16 cellular contexts compared by ENCODE assay signal in genomic region chr4:40878548-40879055, GRCh38.
DNase-seq lines count a peak whose midpoint lies in the region; ATAC-seq and TF ChIP-seq lines count a peak whose summit lies in the region.
"Had no signal": no experiment of that assay in that cellular context is flagged by ENCODE, and none has a peak within 500 bp of the region (broad histone marks: within the 10 kb centered on the region; RNA-seq: fewer than 3 reads in every experiment).

No MANE protein-coding gene starts in this region.

- H3K27ac ChIP-seq in PC-3 (ENCODE audit: low read length) = no peak overlapping the region
- no peak overlapping the region for H3K27ac ChIP-seq in endodermal cell (ENCODE audit: low read depth, low read length)
- no peak overlapping the region for H3K27ac ChIP-seq in parathyroid adenoma
- H3K27ac ChIP-seq: A549, C4-2B had no signal

- BruUV-seq in PC-3 (replicated peaks; lab: Mats Ljungman, UMichigan) = TSS peak; percentile 17

- no peaks in the 10 kb centered on the region for H3F3A ChIP-seq in PC-3 (ENCODE audit: low read length, unreplicated experiment)

- intact Hi-C loops in PC-3 (cut with micrococcal nuclease) = no loop called here

- POLR2A ChIA-PET in PC-3 (lab: Charles Lee; ENCODE audit: unreplicated experiment) = no interaction called here

- H3K4me1 ChIP-seq in PC-3 (ENCODE audit: insufficient read depth, low read length) (no peaks in the 10 kb centered on the region), endodermal cell (ENCODE audit: control insufficient read depth, insufficient read depth, low read length) (peaks cover 40% of the 10 kb centered on the region), parathyroid adenoma (no peaks in the 10 kb centered on the region)
- H3K4me1 ChIP-seq: BE2C had no signal

- no peaks in the 10 kb centered on the region for H3K9me2 ChIP-seq in PC-3 (replicated peaks; ENCODE audit: low read length)

- H3K9ac ChIP-seq in PC-3 (ENCODE audit: low read length) = no peak overlapping the region
- no peak overlapping the region for H3K9ac ChIP-seq in endodermal cell (ENCODE audit: extremely low read depth, low read length, poor library complexity, severe bottlenecking)
- H3K9ac ChIP-seq in parathyroid adenoma = no peak overlapping the region

- H3K4me2 ChIP-seq in PC-3 (ENCODE audit: low read length) (no peak overlapping the region), parathyroid adenoma (ENCODE audit: low read length) (peak overlapping the region; percentile 29)
- H3K4me2 ChIP-seq: A549 had no signal

- no peaks in the 10 kb centered on the region; the same call in 1 of the 2 replicates for H3K36me3 ChIP-seq in PC-3 (ENCODE audit: low read depth, low read length)
- peaks cover 3% of the 10 kb centered on the region for H3K36me3 ChIP-seq in endodermal cell (ENCODE audit: control insufficient read depth, insufficient read depth, low read length)
- no peaks in the 10 kb centered on the region for H3K36me3 ChIP-seq in parathyroid adenoma (ENCODE audit: control insufficient read depth, insufficient read depth, low read length)
- H3K36me3 ChIP-seq: BE2C had no signal

- H3K27me3 Mint-ChIP-seq in T-helper 17 cell (peaks cover 63% of the 10 kb centered on the region), endodermal cell (ENCODE audit: insufficient read depth) (no peaks in the 10 kb centered on the region)

- no peaks in the 10 kb centered on the region for H3K79me2 ChIP-seq in PC-3 (ENCODE audit: low read length)
- H3K79me2 ChIP-seq in parathyroid adenoma = no peaks in the 10 kb centered on the region

- no peak for TF ChIP-seq CTCF in PC-3 (conservative IDR thresholded peaks at IDR 0.05; ENCODE audit: low read depth, low read length)
- no peak for TF ChIP-seq CTCF in endodermal cell (conservative IDR thresholded peaks at IDR 0.05)
- no peak for TF ChIP-seq CTCF in parathyroid adenoma (IDR thresholded peaks at IDR 0.05)

- H3K4me1 Mint-ChIP-seq in T-helper 17 cell (peaks cover 2% of the 10 kb centered on the region), endodermal cell (peaks cover 60% of the 10 kb centered on the region)
- H3K4me1 Mint-ChIP-seq: CD4-positive, alpha-beta memory T cell had no signal

- CTCF ChIA-PET in PC-3 (lab: Charles Lee) = no interaction called here

- H3K36me3 Mint-ChIP-seq in T-helper 17 cell (ENCODE audit: low read depth) (peaks cover 3% of the 10 kb centered on the region), endodermal cell (ENCODE audit: low read depth) (peaks cover 29% of the 10 kb centered on the region)
- H3K36me3 Mint-ChIP-seq: CD4-positive, alpha-beta memory T cell had no signal

- DNase-seq in PC-3 = no peak
- no peak for DNase-seq in T-helper 17 cell
- no peak for DNase-seq in endodermal cell
- DNase-seq in NCI-H2196 treated with DMSO at 0.1 percent for 48 hours (lab: John Stamatoyannopoulos, UW; ENCODE audit: unreplicated experiment) = no peak
- DNase-seq in NCI-H526 (lab: John Stamatoyannopoulos, UW) = no peak
- DNase-seq: BE2C; CD4-positive, alpha-beta memory T cell; DMS79; EL; GOT3; H9 had no signal

- no peak overlapping the region for H2AFZ ChIP-seq in PC-3 (ENCODE audit: low read length)
- H2AFZ ChIP-seq in parathyroid adenoma = no peak overlapping the region

- H3K4me3 ChIP-seq in PC-3 (ENCODE audit: low read length) (no peak overlapping the region), endodermal cell (ENCODE audit: low read length) (no peak overlapping the region), parathyroid adenoma (ENCODE audit: low read depth, low read length) (no peak overlapping the region)
- H3K4me3 ChIP-seq: A549 had no signal

- no peak overlapping the region for H3K4me3 Mint-ChIP-seq in T-helper 17 cell
- H3K4me3 Mint-ChIP-seq in endodermal cell = no peak overlapping the region
- H3K4me3 Mint-ChIP-seq: CD4-positive, alpha-beta memory T cell; H9 had no signal

- ATAC-seq in PC-3 (no peak), T-helper 17 cell (no peak), HG03457 (IDR thresholded peaks at IDR 0.05; ENCODE audit: unreplicated experiment) (no peak), GM21390 (IDR thresholded peaks at IDR 0.05; ENCODE audit: unreplicated experiment) (no peak)
- ATAC-seq: A549 had no signal

- H3K9me3 ChIP-seq in PC-3 (ENCODE audit: low read length) = no peaks in the 10 kb centered on the region
- H3K9me3 ChIP-seq in T-helper 17 cell (ENCODE audit: control insufficient read depth, low read length, poor library complexity, severe bottlenecking) = no peaks in the 10 kb centered on the region
- no peaks in the 10 kb centered on the region for H3K9me3 ChIP-seq in endodermal cell (ENCODE audit: control insufficient read depth, low read length)
- H3K9me3 ChIP-seq in parathyroid adenoma (ENCODE audit: control insufficient read depth, low read length) = no peaks in the 10 kb centered on the region
- H3K9me3 ChIP-seq: A549, BE2C had no signal

- H3K27ac Mint-ChIP-seq in T-helper 17 cell (peak overlapping the region; percentile 19), endodermal cell (peak overlapping the region; percentile 56)

- WGBS in endodermal cell (ENCODE audit: insufficient coverage in 1 of 2, insufficient read length in 1 of 2), 2 experiments = 91 to 95% methylated on average over 4 to 6 of the region's 6 CpGs

- H3K9me3 Mint-ChIP-seq in endodermal cell = no peaks in the 10 kb centered on the region
- H3K9me3 Mint-ChIP-seq: CD4-positive, alpha-beta memory T cell; H9 had no signal

- no peaks in the 10 kb centered on the region for H4K20me1 ChIP-seq in PC-3 (ENCODE audit: low read length)

- H3K27me3 ChIP-seq in PC-3 (ENCODE audit: low read length) (no peaks in the 10 kb centered on the region), endodermal cell (ENCODE audit: control insufficient read depth, insufficient read depth, low read length, poor library complexity, severe bottlenecking) (no peaks in the 10 kb centered on the region), parathyroid adenoma (ENCODE audit: control insufficient read depth, insufficient read depth, low read length) (no peaks in the 10 kb centered on the region)
- H3K27me3 ChIP-seq: BE2C had no signal
